In genomic region chr6:10555625-10556309, GRCh38 we compare ENCODE assay signal across 9 cellular contexts. TPM values are rescaled to one million over a fixed set of nuclear protein-coding genes. Genes with fewer than 3 reads are reported as not detected.
A peak's percentile ranks its signal among the peaks of the same experiment; 100 is the strongest.
DNase-seq lines count a peak whose midpoint lies in the region; ATAC-seq, FAIRE-seq and TF ChIP-seq lines count a peak whose summit lies in the region.
"Had no signal": no experiment of that assay in that cellular context is flagged by ENCODE, and none has a peak within 500 bp of the region (broad histone marks: within the 10 kb centered on the region; RNA-seq: fewer than 3 reads in every experiment).

No MANE protein-coding gene starts in this region.

- H2AFZ ChIP-seq in HepG2 (ENCODE audit: low read length), result no peak overlapping the region

- FAIRE-seq in HepG2 (lab: Jason Lieb, UNC), result no peak

- intact Hi-C loops in HepG2 (cut with micrococcal nuclease; ENCODE audit: unreplicated experiment), result no loop called here
- intact Hi-C loops in ascending aorta (cut with DNase I), result loop anchor here (5.0 kb wide), 1 partner anchor 43 kb away; no protein-coding TSS in a partner anchor
- intact Hi-C loops in prostate gland (cut with DNase I), result loop anchor here (5.0 kb wide), 1 partner anchor 57 kb away; no protein-coding TSS in a partner anchor

- ATAC-seq in HepG2 (no peak), GM18517 (IDR thresholded peaks at IDR 0.05; ENCODE audit: unreplicated experiment) (no peak)

- peaks cover 4 to 32% (median 26%) of the 10 kb centered on the region in 4 donors for H3K4me1 ChIP-seq in liver (ENCODE audit: control insufficient read depth in 4 of 4, insufficient read depth in 4 of 4, low read length in 3 of 4)
- H3K4me1 ChIP-seq in HepG2 (ENCODE audit: insufficient read depth, low read length), result no peaks in the 10 kb centered on the region
- H3K4me1 ChIP-seq in ascending aorta, result peaks cover 0 to 32% of the 10 kb centered on the region in 2 donors
- peaks cover 0 to 17% of the 10 kb centered on the region in 2 donors for H3K4me1 ChIP-seq in right atrium auricular region
- peaks cover 7% of the 10 kb centered on the region for H3K4me1 ChIP-seq in prostate gland (replicated peaks)

- peaks cover 3% of the 10 kb centered on the region for H3K79me2 ChIP-seq in HepG2 (ENCODE audit: insufficient read depth, low read length)

- TF ChIP-seq POLR2A in HepG2 (IDR thresholded peaks at IDR 0.05; ENCODE audit: insufficient read depth in 1 of 2, low read depth in 2 of 2, low read length in 2 of 2), result no peak
- TF ChIP-seq POLR2A in prostate gland (IDR thresholded peaks at IDR 0.05), result no peak

- H3K9me3 ChIP-seq in liver (ENCODE audit: control insufficient read depth in 4 of 4, low read length in 3 of 4) (no peaks in the 10 kb centered on the region), HepG2 (ENCODE audit: low read length) (no peaks in the 10 kb centered on the region), ascending aorta (no peaks in the 10 kb centered on the region), right atrium auricular region (no peaks in the 10 kb centered on the region), prostate gland (no peaks in the 10 kb centered on the region)
- H3K9me3 ChIP-seq: BLaER1 treated with 17β-estradiol and CSF1 and Interleukin-3, amounts not matched to agents 10 nM and 100 nM had no signal

- 13% methylated on average over 22 of the region's 22 CpGs for WGBS in liver
- WGBS in HepG2 (ENCODE audit: low lambda C conversion rate), result 96% methylated on average over 22 of the region's 22 CpGs
- WGBS in prostate gland, result 13% methylated on average over 22 of the region's 22 CpGs

- H3K27ac ChIP-seq in liver (ENCODE audit: low read depth in 1 of 2, low read length in 2 of 2), result peak overlapping the region; percentile 37 to 77
- H3K27ac ChIP-seq in HepG2 (ENCODE audit: extremely low read length, insufficient read depth, low read length), result no peak overlapping the region
- H3K27ac ChIP-seq in ascending aorta, result peak overlapping the region; percentile 63 to 70
- peak overlapping the region; percentile 39 to 67 for H3K27ac ChIP-seq in right atrium auricular region
- peak overlapping the region; percentile 69 to 76 for H3K27ac ChIP-seq in prostate gland
- H3K27ac ChIP-seq: BLaER1 treated with 17β-estradiol and CSF1 and Interleukin-3, amounts not matched to agents 10 nM and 100 nM had no signal

- H4K20me1 ChIP-seq in HepG2 (ENCODE audit: insufficient read depth, low read length), result no peaks in the 10 kb centered on the region
- H4K20me1 ChIP-seq: BLaER1 treated with 17β-estradiol and CSF1 and Interleukin-3, amounts not matched to agents 10 nM and 100 nM had no signal

- H3K36me3 ChIP-seq in liver (ENCODE audit: control insufficient read depth in 4 of 4, insufficient read depth in 3 of 4, low read depth in 1 of 4, low read length in 3 of 4), result no peaks in the 10 kb centered on the region
- H3K36me3 ChIP-seq in HepG2 (replicated peaks in 1 of 2; ENCODE audit: control insufficient read depth in 1 of 2, insufficient read depth in 2 of 2, low read length in 2 of 2), result peaks cover 5 to 27% of the 10 kb centered on the region in 2 experiments; a peak in 4 of 5 replicates
- no peaks in the 10 kb centered on the region for H3K36me3 ChIP-seq in ascending aorta
- no peaks in the 10 kb centered on the region for H3K36me3 ChIP-seq in right atrium auricular region
- no peaks in the 10 kb centered on the region for H3K36me3 ChIP-seq in prostate gland

- DNase-seq in HepG2 (ENCODE audit: low spot score), result no peak
- DNase-seq in ascending aorta (ENCODE audit: low spot score in 2 of 2), result peak in 1 of 2 donors; percentile 84
- peak; percentile 64 for DNase-seq in right atrium auricular region (ENCODE audit: low spot score)
- DNase-seq in prostate gland (ENCODE audit: low spot score), result peak; percentile 88
- no peak for DNase-seq in stimulated activated CD4-positive, alpha-beta T cell treated with anti-CD3 and anti-CD28 coated beads, Interleukin-2, amount 100 ng/mL, for 24 hours
- no peak for DNase-seq in T-helper 2 cell

- BruUV-seq in HepG2 (replicated peaks; lab: Mats Ljungman, UMichigan), result no TSS peak

- no peak overlapping the region for H3K4me2 ChIP-seq in HepG2 (ENCODE audit: low read depth, low read length)

- H3K9ac ChIP-seq in liver (ENCODE audit: low read depth in 1 of 2, low read length in 2 of 2), result peak overlapping the region in 1 of 2 donors; percentile 38
- H3K9ac ChIP-seq in HepG2 (ENCODE audit: insufficient read depth, low read depth, low read length), result no peak overlapping the region
- H3K9ac ChIP-seq: BLaER1 treated with 17β-estradiol and CSF1 and Interleukin-3, amounts not matched to agents 10 nM and 100 nM had no signal

- CTCF ChIA-PET in HepG2 (lab: Yijun Ruan, JAX; ENCODE audit: low intra/inter-chr PET ratio, low total read pairs), result no interaction called here

- in situ Hi-C loops in HepG2 (cut with HindIII; ENCODE audit: extremely low pct_ligation_motif_present, low pct_unique_long_range_greater_than_20kb), result no loop called here

- H3K4me3 ChIP-seq in liver (ENCODE audit: low read depth in 1 of 3, low read length in 3 of 3) (peak overlapping the region; percentile 19 to 54 (median 31)), HepG2 (replicated peaks in 1 of 3; ENCODE audit: insufficient read depth in 1 of 3, low read depth in 2 of 3, low read length in 3 of 3) (no peak overlapping the region), ascending aorta (peak overlapping the region; percentile 44 to 59), right atrium auricular region (peak overlapping the region; percentile 42 to 46), prostate gland (peak overlapping the region; percentile 25 to 28)
- H3K4me3 ChIP-seq: BLaER1 treated with 17β-estradiol and CSF1 and Interleukin-3, amounts not matched to agents 10 nM and 100 nM had no signal

- POLR2A ChIA-PET in HepG2 (lab: Yijun Ruan, JAX), result no interaction called here

- TF ChIP-seq EP300 in HepG2 (IDR thresholded peaks at IDR 0.05; ENCODE audit: low read depth in 2 of 2, low read length in 2 of 2) (no peak), HepG2 (CRISPR knock-in tag; IDR thresholded peaks at IDR 0.05; ENCODE audit: borderline replicate concordance) (no peak)

- peak in 1 of 2 donors; percentile 10 for TF ChIP-seq RAD21 in liver (IDR thresholded peaks at IDR 0.05)
- no peak for TF ChIP-seq RAD21 in HepG2 (CRISPR knock-in tag; IDR thresholded peaks at IDR 0.05)

- H3K27me3 ChIP-seq in liver (ENCODE audit: control insufficient read depth in 4 of 4, insufficient read depth in 4 of 4, low read length in 3 of 4) (no peaks in the 10 kb centered on the region), HepG2 (ENCODE audit: control insufficient read depth in 1 of 2, insufficient read depth in 2 of 2, low read length in 2 of 2) (no peaks in the 10 kb centered on the region), ascending aorta (no peaks in the 10 kb centered on the region), right atrium auricular region (no peaks in the 10 kb centered on the region), prostate gland (replicated peaks; ENCODE audit: insufficient read depth) (no peaks in the 10 kb centered on the region)
- H3K27me3 ChIP-seq: BLaER1 treated with 17β-estradiol and CSF1 and Interleukin-3, amounts not matched to agents 10 nM and 100 nM had no signal

- TF ChIP-seq CTCF in liver (IDR thresholded peaks at IDR 0.05; ENCODE audit: low read depth, low read length, missing input control) (no peak), HepG2 (CRISPR knock-in tag; IDR thresholded peaks at IDR 0.05) (no peak), ascending aorta (IDR thresholded peaks at IDR 0.05) (no peak), right atrium auricular region (IDR thresholded peaks at IDR 0.05) (no peak), prostate gland (IDR thresholded peaks at IDR 0.05) (no peak)

TF ChIP-seq in liver, 16 proteins besides CTCF, POLR2A, EP300 and RAD21 (continues in another document):
- TF ChIP-seq YY1 (IDR thresholded peaks at IDR 0.05), result peak; percentile 32
- TF ChIP-seq SP1 (IDR thresholded peaks at IDR 0.05), result peak; percentile 13
- TF ChIP-seq MAX (IDR thresholded peaks at IDR 0.05), result peak; percentile 16
- no peak for TF ChIP-seq RXRA (IDR thresholded peaks at IDR 0.05)

TF ChIP-seq in HepG2, 621 proteins besides CTCF, POLR2A, EP300 and RAD21 (continues in another document):
- TF ChIP-seq ZNF558 (CRISPR knock-in tag; IDR thresholded peaks at IDR 0.05; ENCODE audit: borderline replicate concordance), result no peak
- no peak for TF ChIP-seq ZNF34 (CRISPR knock-in tag; IDR thresholded peaks at IDR 0.05; ENCODE audit: borderline replicate concordance)
- no peak for TF ChIP-seq ATAD3A (CRISPR knock-in tag; IDR thresholded peaks at IDR 0.05)

RNA-seq across cellular contexts. Expression of gene GCNT2, which starts 34.6 kb away (rescaled TPM):
- 10 to 100 TPM in 1 of 2 donors, 1 to 10 TPM in 1; 2.8 to 16.7 TPM for total RNA-seq in liver
- 1 to 10 TPM; 4.1 to 4.3 TPM for polyA plus RNA-seq in liver
- 25.1 and 31.9 TPM in 2 replicates for total RNA-seq in HepG2 (2016; rRNA removed; fragmentation: Illumina TruSeq; extraction: Trizol)
- total RNA-seq in HepG2 (2016; cell fraction: cytosol; rRNA removed; fragmentation: Illumina TruSeq; extraction: Trizol; ENCODE audit: low read depth), result 3.4 and 3.6 TPM in 2 replicates
- 27.9 and 31.1 TPM in 2 replicates for total RNA-seq in HepG2 (2016; cell fraction: insoluble cytoplasmic fraction; rRNA removed; fragmentation: Illumina TruSeq; extraction: Trizol)
- 14.4 and 15.6 TPM in 2 replicates for total RNA-seq in HepG2 (2016; cell fraction: membrane; rRNA removed; fragmentation: Illumina TruSeq; extraction: Trizol)
- 41.4 and 42.7 TPM in 2 replicates for total RNA-seq in HepG2 (2016; cell fraction: nucleus; rRNA removed; fragmentation: Illumina TruSeq; extraction: Trizol)
- polyA plus RNA-seq in HepG2 (2011; rRNA removed), result 9.7 and 11.8 TPM in 2 replicates
- 7.1 and 9.4 TPM in 2 replicates for polyA plus RNA-seq in HepG2 (2011; cell fraction: cytosol; rRNA removed)
- 4.6 and 5.1 TPM in 2 replicates for polyA plus RNA-seq in HepG2 (2011; cell fraction: nucleus; rRNA removed)
- polyA plus RNA-seq in HepG2 (2012), result 13.4 and 15.6 TPM in 2 replicates
- polyA plus RNA-seq in HepG2 (2016; cell fraction: cytosol; fragmentation: Illumina TruSeq; extraction: Trizol; ENCODE audit: low read depth), result 1.1 and 1.4 TPM in 2 replicates
- polyA plus RNA-seq in HepG2 (2016; cell fraction: insoluble cytoplasmic fraction; fragmentation: Illumina TruSeq; extraction: Trizol; ENCODE audit: low read depth), result 14.2 and 17.2 TPM in 2 replicates
- polyA plus RNA-seq in HepG2 (2016; cell fraction: membrane; fragmentation: Illumina TruSeq; extraction: Trizol; ENCODE audit: low read depth), result 5.6 and 6.3 TPM in 2 replicates
- 22.6 and 25.7 TPM in 2 replicates for polyA plus RNA-seq in HepG2 (2016; cell fraction: nucleus; fragmentation: Illumina TruSeq; extraction: Trizol; ENCODE audit: insufficient read depth, low read depth)
- polyA minus RNA-seq in HepG2 (2011; rRNA and poly(A)+ RNA removed; ENCODE audit: low replicate concordance), result 10.4 and 10.7 TPM in 2 replicates
- polyA minus RNA-seq in HepG2 (2011; cell fraction: cytosol; rRNA and poly(A)+ RNA removed), result 12.4 and 12.9 TPM in 2 replicates
- 21.4 and 26.1 TPM in 2 replicates for polyA minus RNA-seq in HepG2 (2011; cell fraction: nucleus; rRNA and poly(A)+ RNA removed)
- total RNA-seq in ascending aorta, result 16.7 TPM
- total RNA-seq in right atrium auricular region, result 10 to 100 TPM in 1 of 2 donors, 1 to 10 TPM in 1; 3.3 to 13.5 TPM
- 10 to 100 TPM; 22.9 to 58.2 TPM for total RNA-seq in prostate gland

Comparison
In these comparisons a context has a peak if more than half of its experiments do, and no peak if none do; other contexts are left out.
1. H3K4me3 ChIP-seq: peak in liver (3 of 3), ascending aorta (2 of 2), right atrium auricular region (2 of 2) and prostate gland (2 of 2); none in HepG2 (0 of 3).
2. DNase-seq: peak in right atrium auricular region (single experiment) and prostate gland (single experiment); none in HepG2 (single experiment), stimulated activated CD4-positive, alpha-beta T cell treated with anti-CD3 and anti-CD28 coated beads, Interleukin-2, amount 100 ng/mL, for 24 hours (0 of 2) and T-helper 2 cell (0 of 5).